ENCODE assay signal across 18 cellular contexts in the genomic region with DNA sequence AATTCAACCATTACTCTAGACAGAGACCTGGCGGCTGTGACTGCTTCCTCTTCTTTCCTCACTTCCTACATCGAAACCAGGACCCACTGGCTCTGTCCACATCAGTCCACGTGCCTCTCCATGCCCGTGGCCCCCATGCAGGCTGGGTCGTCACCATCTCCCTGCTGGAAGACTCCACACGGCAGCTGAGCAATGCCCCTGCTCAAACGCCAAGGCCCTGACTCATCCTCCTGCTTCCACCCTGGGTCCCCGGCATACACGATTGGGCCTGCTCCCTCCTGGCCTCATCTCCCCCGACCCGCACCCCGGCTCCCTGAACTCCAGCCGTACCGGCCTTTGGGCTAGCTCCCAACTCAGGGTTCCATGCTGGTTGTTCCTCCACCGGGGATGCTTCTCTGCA.
DNase-seq lines count a peak whose midpoint lies in the region; ATAC-seq and TF ChIP-seq lines count a peak whose summit lies in the region.
"Had no signal": no experiment of that assay in that cellular context is flagged by ENCODE, and none has a peak within 500 bp of the region (broad histone marks: within the 10 kb centered on the region; RNA-seq: fewer than 3 reads in every experiment).

No MANE protein-coding gene starts in this region.

- H3K9me3 ChIP-seq in spleen = no peaks in the 10 kb centered on the region
- H3K9me3 ChIP-seq: Caco-2, neutrophil, SJCRH30, testis had no signal

- H3K4me3 ChIP-seq in spleen = no peak overlapping the region
- no peak overlapping the region for H3K4me3 ChIP-seq in foreskin fibroblast (ENCODE audit: low read depth in 1 of 2, low read length in 2 of 2)
- H3K4me3 ChIP-seq: lung, SJCRH30, smooth muscle cell, testis had no signal

- H3K27me3 Mint-ChIP-seq in activated naive CD4-positive, alpha-beta T cell treated with anti-CD3 and anti-CD28 coated beads, Interleukin-2, amount 50 U/mL, for 24 hours = no peaks in the 10 kb centered on the region
- H3K27me3 Mint-ChIP-seq in glutamatergic neuron (ENCODE audit: unreplicated experiment) (peaks cover 2% of the 10 kb centered on the region), mesothelial cell of epicardium (ENCODE audit: low read depth) (no peaks in the 10 kb centered on the region)

- TF ChIP-seq POLR2A in spleen (IDR thresholded peaks at IDR 0.05) = no peak

- no peaks in the 10 kb centered on the region for H3K36me3 ChIP-seq in spleen
- H3K36me3 ChIP-seq: neutrophil, SJCRH30 had no signal

- H3K27me3 ChIP-seq in spleen (replicated peaks in 1 of 7) = peaks cover 0 to 34% (median 0%) of the 10 kb centered on the region in 7 donors
- H3K27me3 ChIP-seq: neutrophil, testis had no signal

- WGBS in spleen, 5 donors = 61 to 79% (median 71%) methylated on average over 14 to 15 of the region's 15 CpGs

- no peak overlapping the region for H3K27ac ChIP-seq in spleen
- H3K27ac ChIP-seq: neutrophil, SJCRH30, testis had no signal

- H3K4me1 Mint-ChIP-seq in activated naive CD4-positive, alpha-beta T cell treated with anti-CD3 and anti-CD28 coated beads, Interleukin-2, amount 50 U/mL, for 24 hours = peaks cover 12% of the 10 kb centered on the region
- H3K4me1 Mint-ChIP-seq in glutamatergic neuron (ENCODE audit: low read depth, unreplicated experiment) (peaks cover 2% of the 10 kb centered on the region), mesothelial cell of epicardium (peaks cover 21% of the 10 kb centered on the region)
- H3K4me1 Mint-ChIP-seq: activated CD4-positive, alpha-beta memory T cell treated with anti-CD3 and anti-CD28 coated beads, Interleukin-2, amount 10 ng/mL, durations not matched to agents 7 days and 5 days had no signal

- no peak overlapping the region for H3K4me3 Mint-ChIP-seq in activated naive CD4-positive, alpha-beta T cell treated with anti-CD3 and anti-CD28 coated beads, Interleukin-2, amount 50 U/mL, for 24 hours
- H3K4me3 Mint-ChIP-seq in glutamatergic neuron (ENCODE audit: unreplicated experiment) = no peak overlapping the region
- no peak overlapping the region for H3K4me3 Mint-ChIP-seq in mesothelial cell of epicardium
- H3K4me3 Mint-ChIP-seq: activated CD4-positive, alpha-beta memory T cell treated with anti-CD3 and anti-CD28 coated beads, Interleukin-2, amount 10 ng/mL, durations not matched to agents 7 days and 5 days had no signal

- H3K27ac Mint-ChIP-seq in activated naive CD4-positive, alpha-beta T cell treated with anti-CD3 and anti-CD28 coated beads, Interleukin-2, amount 50 U/mL, for 24 hours = peak overlapping the region; percentile 76
- H3K27ac Mint-ChIP-seq in glutamatergic neuron (ENCODE audit: unreplicated experiment) (no peak overlapping the region), mesothelial cell of epicardium (no peak overlapping the region)
- H3K27ac Mint-ChIP-seq: activated CD4-positive, alpha-beta memory T cell treated with anti-CD3 and anti-CD28 coated beads, Interleukin-2, amount 10 ng/mL, durations not matched to agents 7 days and 5 days had no signal

- no peak for TF ChIP-seq CTCF in glutamatergic neuron (IDR thresholded peaks at IDR 0.05; ENCODE audit: partially characterized antibody, unreplicated experiment)
- TF ChIP-seq CTCF in spleen (IDR thresholded peaks at IDR 0.05 in 8 of 11, conservative IDR thresholded peaks at IDR 0.05 in 3 of 11) = no peak
- TF ChIP-seq CTCF in foreskin fibroblast (IDR thresholded peaks at IDR 0.05; ENCODE audit: low read depth, low read length) = no peak
- no peak for TF ChIP-seq CTCF in mesothelial cell of epicardium (IDR thresholded peaks at IDR 0.05; ENCODE audit: unreplicated experiment)

- no peaks in the 10 kb centered on the region for H3K4me1 ChIP-seq in spleen
- H3K4me1 ChIP-seq: Caco-2 had no signal

- no peaks in the 10 kb centered on the region for H3K9me3 Mint-ChIP-seq in activated naive CD4-positive, alpha-beta T cell treated with anti-CD3 and anti-CD28 coated beads, Interleukin-2, amount 50 U/mL, for 24 hours
- H3K9me3 Mint-ChIP-seq in glutamatergic neuron (ENCODE audit: unreplicated experiment) (peaks cover 6% of the 10 kb centered on the region), mesothelial cell of epicardium (peaks cover 3% of the 10 kb centered on the region)
- H3K9me3 Mint-ChIP-seq: activated CD4-positive, alpha-beta memory T cell treated with anti-CD3 and anti-CD28 coated beads, Interleukin-2, amount 10 ng/mL, durations not matched to agents 7 days and 5 days; activated T-helper 2 cell treated with anti-CD3 and anti-CD28 coated beads, Interferon-gamma antibody, Interleukin-2, Interleukin-4, amounts not matched to agents 10 μg/mL and 5 μg/mL and 100 μg/mL, durations not matched to agents 14 hours and 24 hours and 36 hours had no signal

- H3K36me3 Mint-ChIP-seq in activated naive CD4-positive, alpha-beta T cell treated with anti-CD3 and anti-CD28 coated beads, Interleukin-2, amount 50 U/mL, for 24 hours = no peaks in the 10 kb centered on the region
- no peaks in the 10 kb centered on the region for H3K36me3 Mint-ChIP-seq in glutamatergic neuron (ENCODE audit: unreplicated experiment)
- H3K36me3 Mint-ChIP-seq in mesothelial cell of epicardium = no peaks in the 10 kb centered on the region

- no peak for DNase-seq in activated naive CD4-positive, alpha-beta T cell treated with anti-CD3 and anti-CD28 coated beads, Interleukin-2, amount 50 U/mL, for 16 hours
- DNase-seq in glutamatergic neuron = peak; percentile 1
- peak; percentile 37 for DNase-seq in spleen
- DNase-seq in foreskin fibroblast = no peak
- no peak for DNase-seq in mesothelial cell of epicardium (ENCODE audit: low spot score in 2 of 2, unreplicated experiment in 2 of 2)
- no peak for DNase-seq in NCI-H1048 (lab: John Stamatoyannopoulos, UW)
- DNase-seq: activated CD4-positive, alpha-beta memory T cell treated with anti-CD3 and anti-CD28 coated beads, Interleukin-2, amount 10 ng/mL, durations not matched to agents 7 days and 5 days; Caco-2; central memory CD4-positive, alpha-beta T cell; GOT3; SJCRH30; testis had no signal

- intact Hi-C loops in spleen (cut with DNase I; ENCODE audit: low total_unique reads) = no loop called here

- ATAC-seq in SK-N-SH treated with all-trans-retinoic acid at 6 μM for 48 hours = peak; percentile 60; the same call in 2 of the 3 replicates

TF ChIP-seq in SK-N-SH treated with all-trans-retinoic acid at 6 μM for 48 hours, 23 proteins besides CTCF, POLR2A, EP300 and RAD21:
- TF ChIP-seq SNAI2 (CRISPR knock-in tag; IDR thresholded peaks at IDR 0.05) (no peak), ZNF8 (CRISPR knock-in tag; IDR thresholded peaks at IDR 0.05) (no peak)
TF ChIP-seq in SK-N-SH treated with all-trans-retinoic acid at 6 μM for 48 hours: peak in this region for 0.

Comparison
In these comparisons a context has a peak if more than half of its experiments do, and no peak if none do; other contexts are left out.
1. DNase-seq: peak in glutamatergic neuron (single experiment) and spleen (single experiment); none in activated naive CD4-positive, alpha-beta T cell treated with anti-CD3 and anti-CD28 coated beads, Interleukin-2, amount 50 U/mL, for 16 hours (single experiment), foreskin fibroblast (0 of 2), mesothelial cell of epicardium (0 of 2) and NCI-H1048 (single experiment).